ENCODE assay signal across 30 cellular contexts in the genomic region with DNA sequence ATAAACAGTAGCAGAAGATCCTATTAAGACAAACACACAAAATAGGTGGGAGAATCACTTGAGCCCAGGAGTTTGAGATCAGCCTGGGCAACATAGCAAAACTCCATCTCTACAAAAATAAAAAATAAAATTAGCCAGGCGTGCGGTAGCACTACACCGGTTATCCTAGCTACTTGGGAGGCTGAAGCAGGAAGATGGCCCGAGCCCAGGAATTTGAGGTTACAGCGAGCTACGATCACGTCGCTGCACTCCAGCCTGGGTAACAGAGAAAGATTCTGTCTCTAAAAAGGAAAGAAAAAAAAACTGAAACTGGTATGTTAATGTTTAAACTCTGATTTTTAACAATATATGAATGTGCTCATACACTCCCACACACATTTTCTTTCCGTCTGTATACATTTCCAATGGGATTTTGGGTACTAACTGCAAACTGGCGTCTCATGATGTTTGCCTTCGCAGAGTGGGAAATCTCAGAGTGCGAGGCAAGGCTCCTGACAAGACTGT.
"Had no signal": no experiment of that assay in that cellular context is flagged by ENCODE, and none has a peak within 500 bp of the region (broad histone marks: within the 10 kb centered on the region; RNA-seq: fewer than 3 reads in every experiment).

No MANE protein-coding gene starts in this region.

- H3K4me1 Mint-ChIP-seq: immature natural killer cell, mesothelial cell of epicardium, naive B cell, nephron progenitor cell had no signal

- H3K9me3 Mint-ChIP-seq: activated CD4-positive, alpha-beta memory T cell treated with anti-CD3 and anti-CD28 coated beads for 36 hours; activated CD4-positive, alpha-beta T cell treated with anti-CD3 and anti-CD28 coated beads, Interleukin-2, amount 10 ng/mL, durations not matched to agents 24 days and 14 days; activated naive CD4-positive, alpha-beta T cell treated with anti-CD3 and anti-CD28 coated beads, Interleukin-2, amount 10 ng/mL, durations not matched to agents 7 days and 5 days; activated naive CD8-positive, alpha-beta T cell treated with anti-CD3 and anti-CD28 coated beads, Interleukin-2, amount 10 ng/mL, durations not matched to agents 7 days and 5 days; activated T-helper 1 cell treated with anti-CD3 and anti-CD28 coated beads, Interleukin-12 subunit alpha, Interleukin-12 subunit beta, Interleukin-2, Interleukin-4 antibody, amounts not matched to agents 30 ng/mL and 10 ng/mL and 1 ng/mL, durations not matched to agents 14 hours and 24 hours and 36 hours; immature natural killer cell; stimulated activated effector memory CD8-positive, alpha-beta T cell treated with anti-CD3 and anti-CD28 coated beads, Interleukin-12 subunit alpha, Interleukin-12 subunit beta, amount 100 ng/mL, for 72 hours; stimulated activated naive CD8-positive, alpha-beta T cell treated with anti-CD3 and anti-CD28 coated beads, Interleukin-15, Interleukin-2, amounts not matched to agents 100 ng/mL and 50 ng/mL, for 24 hours; type B pancreatic cell had no signal

- H3K36me3 ChIP-seq: heart left ventricle, pancreas, prostate gland, sigmoid colon, uterus had no signal

- H3K27me3 ChIP-seq: heart left ventricle, pancreas, sigmoid colon, uterus had no signal

- H3K27ac ChIP-seq: heart left ventricle, pancreas, prostate gland, sigmoid colon, uterus had no signal

- H3K27ac Mint-ChIP-seq: activated CD4-positive, alpha-beta memory T cell treated with anti-CD3 and anti-CD28 coated beads for 36 hours; activated CD4-positive, alpha-beta T cell treated with anti-CD3 and anti-CD28 coated beads, Interleukin-2, amount 10 ng/mL, durations not matched to agents 24 days and 14 days; activated naive CD4-positive, alpha-beta T cell treated with anti-CD3 and anti-CD28 coated beads, Interleukin-2, amount 10 ng/mL, durations not matched to agents 7 days and 5 days; activated naive CD8-positive, alpha-beta T cell treated with anti-CD3 and anti-CD28 coated beads, Interleukin-2, amount 10 ng/mL, durations not matched to agents 7 days and 5 days; activated T-helper 1 cell treated with anti-CD3 and anti-CD28 coated beads, Interleukin-12 subunit alpha, Interleukin-12 subunit beta, Interleukin-2, Interleukin-4 antibody, amounts not matched to agents 30 ng/mL and 10 ng/mL and 1 ng/mL, durations not matched to agents 14 hours and 24 hours and 36 hours; immature natural killer cell; mesothelial cell of epicardium; nephron progenitor cell; stimulated activated effector memory CD8-positive, alpha-beta T cell treated with anti-CD3 and anti-CD28 coated beads, Interleukin-12 subunit alpha, Interleukin-12 subunit beta, amount 100 ng/mL, for 72 hours; stimulated activated naive CD8-positive, alpha-beta T cell treated with anti-CD3 and anti-CD28 coated beads, Interleukin-15, Interleukin-2, amounts not matched to agents 100 ng/mL and 50 ng/mL, for 24 hours; type B pancreatic cell had no signal

- H3K9me3 ChIP-seq: heart left ventricle, pancreas, prostate gland, sigmoid colon, uterus had no signal

- H3K27me3 Mint-ChIP-seq: activated CD4-positive, alpha-beta memory T cell treated with anti-CD3 and anti-CD28 coated beads for 36 hours had no signal

- H3K4me1 ChIP-seq: heart left ventricle, pancreas, prostate gland, sigmoid colon, uterus had no signal

- H3K36me3 Mint-ChIP-seq: activated CD4-positive, alpha-beta memory T cell treated with anti-CD3 and anti-CD28 coated beads for 36 hours; activated naive CD4-positive, alpha-beta T cell treated with anti-CD3 and anti-CD28 coated beads, Interleukin-2, amount 10 ng/mL, durations not matched to agents 7 days and 5 days; activated naive CD8-positive, alpha-beta T cell treated with anti-CD3 and anti-CD28 coated beads, Interleukin-2, amount 10 ng/mL, durations not matched to agents 7 days and 5 days; immature natural killer cell; mesothelial cell of epicardium; naive B cell; stimulated activated effector memory CD8-positive, alpha-beta T cell treated with anti-CD3 and anti-CD28 coated beads, Interleukin-12 subunit alpha, Interleukin-12 subunit beta, amount 100 ng/mL, for 72 hours; type B pancreatic cell had no signal

- H3K4me3 ChIP-seq: pancreas, prostate gland, sigmoid colon, uterus had no signal

- H3K4me3 Mint-ChIP-seq: activated CD4-positive, alpha-beta memory T cell treated with anti-CD3 and anti-CD28 coated beads for 36 hours; activated CD4-positive, alpha-beta T cell treated with anti-CD3 and anti-CD28 coated beads, Interleukin-2, amount 10 ng/mL, durations not matched to agents 24 days and 14 days; activated naive CD4-positive, alpha-beta T cell treated with anti-CD3 and anti-CD28 coated beads, Interleukin-2, amount 10 ng/mL, durations not matched to agents 7 days and 5 days; activated naive CD8-positive, alpha-beta T cell treated with anti-CD3 and anti-CD28 coated beads, Interleukin-2, amount 10 ng/mL, durations not matched to agents 7 days and 5 days; activated T-helper 1 cell treated with anti-CD3 and anti-CD28 coated beads, Interleukin-12 subunit alpha, Interleukin-12 subunit beta, Interleukin-2, Interleukin-4 antibody, amounts not matched to agents 30 ng/mL and 10 ng/mL and 1 ng/mL, durations not matched to agents 14 hours and 24 hours and 36 hours; immature natural killer cell; mesothelial cell of epicardium; naive B cell; nephron progenitor cell; stimulated activated effector memory CD8-positive, alpha-beta T cell treated with anti-CD3 and anti-CD28 coated beads, Interleukin-12 subunit alpha, Interleukin-12 subunit beta, amount 100 ng/mL, for 72 hours; stimulated activated naive CD8-positive, alpha-beta T cell treated with anti-CD3 and anti-CD28 coated beads, Interleukin-15, Interleukin-2, amounts not matched to agents 100 ng/mL and 50 ng/mL, for 24 hours; type B pancreatic cell had no signal

- ATAC-seq: esophagus mucosa; heart left ventricle; stimulated activated effector memory CD8-positive, alpha-beta T cell treated with anti-CD3 and anti-CD28 coated beads, Interleukin-12 subunit alpha, Interleukin-12 subunit beta, amount 100 ng/mL, for 72 hours had no signal

- DNase-seq: activated CD4-positive, alpha-beta memory T cell treated with anti-CD3 and anti-CD28 coated beads for 36 hours; activated CD4-positive, alpha-beta T cell treated with anti-CD3 and anti-CD28 coated beads, Interleukin-2, amount 10 ng/mL, durations not matched to agents 24 days and 14 days; activated CD4-positive, CD25-positive, alpha-beta regulatory T cell treated with anti-CD3 and anti-CD28 coated beads, Interleukin-2, amount 50 U/mL, for 72 hours; activated CD8-positive, alpha-beta memory T cell treated with anti-CD3 and anti-CD28 coated beads, Interleukin-2, amount 50 U/mL, for 4 hours; activated effector memory CD4-positive, alpha-beta T cell treated with anti-CD3 and anti-CD28 coated beads, Interleukin-2, amount 50 U/mL, for 16 hours; activated naive CD4-positive, alpha-beta T cell treated with anti-CD3 and anti-CD28 coated beads, Interleukin-2, amount 10 ng/mL, durations not matched to agents 7 days and 5 days; activated naive CD8-positive, alpha-beta T cell treated with anti-CD3 and anti-CD28 coated beads, Interleukin-2, amount 10 ng/mL, durations not matched to agents 7 days and 5 days; activated T-cell treated with anti-CD3 and anti-CD28 coated beads, Interleukin-2, amount 50 U/mL, for 1 hour; caudate nucleus; cortex of kidney; heart left ventricle; hypothalamus; immature natural killer cell; kidney; naive B cell; nephron progenitor cell; pancreas; retina; sigmoid colon; small intestine; stimulated activated CD4-positive, alpha-beta T cell treated with anti-CD3 and anti-CD28 coated beads, Interleukin-4, amount 100 ng/mL, for 24 hours; T-helper 2 cell; uterus had no signal
